8 cellular contexts compared by ENCODE assay signal in genomic region chr7:73739387-73739767, GRCh38. TPM values are rescaled to one million over a fixed set of nuclear protein-coding genes. Genes with fewer than 3 reads are reported as not detected.
DNase-seq lines count a peak whose midpoint lies in the region; ATAC-seq, FAIRE-seq and TF ChIP-seq lines count a peak whose summit lies in the region.

No MANE protein-coding gene starts in this region.

- no peak for ATAC-seq in GM21367 (IDR thresholded peaks at IDR 0.05; ENCODE audit: unreplicated experiment)

- H3K27me3 ChIP-seq in bronchial epithelial cell (ENCODE audit: control insufficient read depth, insufficient read depth, low read length) (no peaks in the 10 kb centered on the region), muscle layer of duodenum (ENCODE audit: low read depth, low read length) (no peaks in the 10 kb centered on the region)

- no peak for FAIRE-seq in bronchial epithelial cell (lab: Jason Lieb, UNC)

- peak overlapping the region; percentile 93 for H3K4me3 ChIP-seq in AG04449 (ENCODE audit: low read depth, low read length)
- H3K4me3 ChIP-seq in bronchial epithelial cell (ENCODE audit: low read depth, low read length) = peak overlapping the region; percentile 70
- peak overlapping the region; percentile 67 to 89 for H3K4me3 ChIP-seq in muscle layer of duodenum (ENCODE audit: low read depth in 1 of 2, low read length in 2 of 2)

- H3K36me3 ChIP-seq in bronchial epithelial cell (ENCODE audit: control insufficient read depth, insufficient read depth, low read length) = peaks cover 5% of the 10 kb centered on the region
- peaks cover 0 to 4% of the 10 kb centered on the region in 2 donors for H3K36me3 ChIP-seq in muscle layer of duodenum (ENCODE audit: control insufficient read depth in 1 of 2, insufficient read depth in 2 of 2, low read length in 2 of 2)

- POLR2A ChIA-PET in AG04449 (lab: Yijun Ruan, JAX) = interaction anchor here (0.5 to 1.2 kb wide), 2 partner anchors 8 to 179 kb away, joined by 3 to 4 read pairs; no protein-coding TSS in a partner anchor

- peaks cover 5% of the 10 kb centered on the region for H3K27me3 Mint-ChIP-seq in HFFc6 (ENCODE audit: insufficient read depth)

- peaks cover 4% of the 10 kb centered on the region; the same call in 1 of the 2 replicates for H3K36me3 Mint-ChIP-seq in HFFc6 (ENCODE audit: low read depth)

- CTCF ChIA-PET in AG04449 (lab: Yijun Ruan, JAX) = interaction anchor here (0.6 to 16.0 kb wide), 5 partner anchors 15 to 134 kb away, joined by 3 to 231 read pairs (median 3); no protein-coding TSS in a partner anchor

- H3K9me3 Mint-ChIP-seq in HFFc6 = peaks cover 4% of the 10 kb centered on the region; the same call in 1 of the 2 replicates

- no peaks in the 10 kb centered on the region for H3K9me3 ChIP-seq in muscle layer of duodenum (ENCODE audit: control insufficient read depth in 1 of 2, low read length in 2 of 2)

- H3K27ac Mint-ChIP-seq in HFFc6 = peak overlapping the region; percentile 82

- DNase-seq in AG04449 (ENCODE audit: low read depth, low spot score) (no peak), HFFc6 (no peak), bronchial epithelial cell (ENCODE audit: low read depth) (no peak), T1000 (lab: John Stamatoyannopoulos, UW) (no peak), KG1 (lab: John Stamatoyannopoulos, UW) (no peak)
- DNase-seq in activated effector memory CD4-positive, alpha-beta T cell treated with anti-CD3 and anti-CD28 coated beads, Interleukin-2, amount 50 U/mL, for 16 hours = no peak

- H3K4me1 Mint-ChIP-seq in HFFc6 (ENCODE audit: low read depth) = peaks cover 12% of the 10 kb centered on the region; the same call in 1 of the 2 replicates

- peak overlapping the region; percentile 90 for H3K27ac ChIP-seq in muscle layer of duodenum (ENCODE audit: low read length)

- no peak for TF ChIP-seq CTCF in AG04449 (IDR thresholded peaks at IDR 0.05; ENCODE audit: insufficient read depth, low read length, missing control alignments)
- no peak for TF ChIP-seq CTCF in HFFc6 (IDR thresholded peaks at IDR 0.05)
- no peak for TF ChIP-seq CTCF in bronchial epithelial cell (IDR thresholded peaks at IDR 0.05; ENCODE audit: insufficient read depth, low read length, severe bottlenecking)

- peak overlapping the region; percentile 90 for H3K4me3 Mint-ChIP-seq in HFFc6

- peaks cover 4 to 20% of the 10 kb centered on the region in 2 donors for H3K4me1 ChIP-seq in muscle layer of duodenum (ENCODE audit: control insufficient read depth in 1 of 2, insufficient read depth in 2 of 2, low read length in 2 of 2)

RNA-seq across cellular contexts. Expression of gene ABHD11, which starts 0.8 kb away (rescaled TPM):
- 10 to 100 TPM; 10.3 to 18.6 (median 16.8) TPM for total RNA-seq in HFFc6 (2021; fragmentation: NEBNext Ultra II Directional; extraction: Animal tissue kit (Norgen Biotek cat#: 25700))
- 6.5 and 7.1 TPM in 2 replicates for total RNA-seq in bronchial epithelial cell

RNA-seq across cellular contexts. Expression of gene STX1A, which starts 19.9 kb away (rescaled TPM):
- total RNA-seq in HFFc6 (2021; fragmentation: NEBNext Ultra II Directional; extraction: Animal tissue kit (Norgen Biotek cat#: 25700)) = 10 to 100 TPM in 5 of 6 experiments, 1 to 10 TPM in 1; 9.6 to 14.7 (median 12.2) TPM
- 7.3 and 12.4 TPM in 2 replicates for total RNA-seq in bronchial epithelial cell

RNA-seq across cellular contexts. Expression of gene CLDN3, which starts 30.7 kb away (rescaled TPM):
- not detected for total RNA-seq in HFFc6 (2021; fragmentation: NEBNext Ultra II Directional; extraction: Animal tissue kit (Norgen Biotek cat#: 25700))
- not detected in 2 replicates for total RNA-seq in bronchial epithelial cell

RNA-seq across cellular contexts. Expression of gene BUD23, which starts 56.0 kb away (rescaled TPM):
- total RNA-seq in HFFc6 (2021; fragmentation: NEBNext Ultra II Directional; extraction: Animal tissue kit (Norgen Biotek cat#: 25700)) = 10 to 100 TPM; 70.1 to 91.4 (median 83.4) TPM
- total RNA-seq in bronchial epithelial cell = 97.9 and 104 TPM in 2 replicates

RNA-seq across cellular contexts. Expression of gene DNAJC30, which starts 56.1 kb away (rescaled TPM):
- total RNA-seq in HFFc6 (2021; fragmentation: NEBNext Ultra II Directional; extraction: Animal tissue kit (Norgen Biotek cat#: 25700)) = 10 to 100 TPM; 17.8 to 20.6 (median 18.6) TPM
- total RNA-seq in bronchial epithelial cell = 0.79 and 1.2 TPM in 2 replicates
